1 cellular context compared by ENCODE assay signal in genomic region chr2:86441789-86442641, GRCh38.
A peak's percentile ranks its signal among the peaks of the same experiment; 100 is the strongest.
TF ChIP-seq lines count a peak whose summit lies in the region.

No MANE protein-coding gene starts in this region.

TF ChIP-seq in HepG2, 621 proteins besides CTCF, POLR2A, EP300 and RAD21 (continued from another document and continues in another):
- TF ChIP-seq ZBTB39 (CRISPR knock-in tag; IDR thresholded peaks at IDR 0.05) = no peak
- peak; percentile 72; the same call in 1 of the 2 replicates for TF ChIP-seq NRL (CRISPR knock-in tag; IDR thresholded peaks at IDR 0.05; ENCODE audit: borderline replicate concordance)
- TF ChIP-seq ZNF17 (CRISPR knock-in tag; IDR thresholded peaks at IDR 0.05) = no peak
- TF ChIP-seq SOX6 (IDR thresholded peaks at IDR 0.05) = no peak
- peak; percentile 10; the same call in 1 of the 2 replicates for TF ChIP-seq SOX6 (CRISPR knock-in tag; IDR thresholded peaks at IDR 0.05)
- TF ChIP-seq ZBTB43 (CRISPR knock-in tag; conservative IDR thresholded peaks at IDR 0.05) = peak; percentile 59; the same call in 1 of the 2 replicates
- TF ChIP-seq GLI4 (CRISPR knock-in tag; IDR thresholded peaks at IDR 0.05; ENCODE audit: borderline replicate concordance) = 0 out of 2 replicates have a peak, but pooled peaks have one; percentile 32
- peak in 1 of 2 experiments; percentile 65; a peak in 2 of 4 replicates for TF ChIP-seq KLF16 (CRISPR knock-in tag; IDR thresholded peaks at IDR 0.05)
- TF ChIP-seq ZNF512 (CRISPR knock-in tag; IDR thresholded peaks at IDR 0.05) = no peak
- TF ChIP-seq ZNF292 (CRISPR knock-in tag; IDR thresholded peaks at IDR 0.05; ENCODE audit: borderline replicate concordance, low read depth) = 0 out of 2 replicates have a peak, but pooled peaks have one; percentile 34
- TF ChIP-seq TSC22D2 (CRISPR knock-in tag; IDR thresholded peaks at IDR 0.05; ENCODE audit: borderline replicate concordance) = peak; percentile 14; the same call in 1 of the 2 replicates
- no peak for TF ChIP-seq NFRKB (IDR thresholded peaks at IDR 0.05)
- TF ChIP-seq SMAD3 (CRISPR knock-in tag; IDR thresholded peaks at IDR 0.05) = 0 out of 2 replicates have a peak, but pooled peaks have one; percentile 26
- no peak for TF ChIP-seq CENPBD1 (CRISPR knock-in tag; IDR thresholded peaks at IDR 0.05; ENCODE audit: borderline replicate concordance, low read depth)
- no peak for TF ChIP-seq ZNF207 (IDR thresholded peaks at IDR 0.05; ENCODE audit: borderline replicate concordance)
- TF ChIP-seq CENPT (CRISPR knock-in tag; IDR thresholded peaks at IDR 0.05; ENCODE audit: low read depth) = no peak
- TF ChIP-seq NFATC3 (CRISPR knock-in tag; IDR thresholded peaks at IDR 0.05) = 0 out of 2 replicates have a peak, but pooled peaks have one; percentile 67
- no peak for TF ChIP-seq AGO2 (optimal IDR thresholded peaks at IDR 0.05; ENCODE audit: low read depth, low read length)
- no peak for TF ChIP-seq ZNF251 (CRISPR knock-in tag; IDR thresholded peaks at IDR 0.05)
- TF ChIP-seq TFAP4 (IDR thresholded peaks at IDR 0.05; ENCODE audit: borderline replicate concordance, low read depth) = peak; percentile 18; the same call in 1 of the 2 replicates
- peak; percentile 91 for TF ChIP-seq HDAC1 (CRISPR knock-in tag; IDR thresholded peaks at IDR 0.05)
- no peak for TF ChIP-seq ZNF737 (CRISPR knock-in tag; IDR thresholded peaks at IDR 0.05; ENCODE audit: borderline replicate concordance)
- TF ChIP-seq KAT2B (IDR thresholded peaks at IDR 0.05; ENCODE audit: borderline replicate concordance, low read depth, low read length) = no peak
- TF ChIP-seq TFDP2 (CRISPR knock-in tag; IDR thresholded peaks at IDR 0.05) = peak; percentile 17; the same call in 1 of the 2 replicates
- TF ChIP-seq MXD4 (CRISPR knock-in tag; IDR thresholded peaks at IDR 0.05) = 0 out of 2 replicates have a peak, but pooled peaks have one; percentile 41
- TF ChIP-seq PHF8 (CRISPR knock-in tag; IDR thresholded peaks at IDR 0.05) = peak; percentile 34; the same call in 1 of the 2 replicates
- peak; percentile 37 for TF ChIP-seq TBL1XR1 (IDR thresholded peaks at IDR 0.05; ENCODE audit: borderline replicate concordance, low read length, partially characterized antibody)
- peak; percentile 52; the same call in 1 of the 2 replicates for TF ChIP-seq ZBTB7B (CRISPR knock-in tag; IDR thresholded peaks at IDR 0.05)
- TF ChIP-seq HOXA5 (CRISPR knock-in tag; IDR thresholded peaks at IDR 0.05) = peak; percentile 70; the same call in 1 of the 2 replicates
- peak; percentile 45; the same call in 1 of the 2 replicates for TF ChIP-seq FOXO1 (CRISPR knock-in tag; IDR thresholded peaks at IDR 0.05)
- TF ChIP-seq HNRNPLL (IDR thresholded peaks at IDR 0.05; ENCODE audit: low read depth, low read length, poor library complexity, severe bottlenecking) = peak; percentile 94
- TF ChIP-seq ZNF138 (CRISPR knock-in tag; IDR thresholded peaks at IDR 0.05; ENCODE audit: low read depth) = no peak
- TF ChIP-seq ZMAT3 (CRISPR knock-in tag; conservative IDR thresholded peaks at IDR 0.05) = no peak
- no peak for TF ChIP-seq ZNF740 (CRISPR knock-in tag; IDR thresholded peaks at IDR 0.05)
- TF ChIP-seq ZNF3 (CRISPR knock-in tag; IDR thresholded peaks at IDR 0.05) = 0 out of 2 replicates have a peak, but pooled peaks have one; percentile 19
- peak; percentile 78 for TF ChIP-seq ARID4A (CRISPR knock-in tag; IDR thresholded peaks at IDR 0.05; ENCODE audit: borderline replicate concordance)
- no peak for TF ChIP-seq SMYD3 (CRISPR knock-in tag; IDR thresholded peaks at IDR 0.05)
- no peak for TF ChIP-seq ZNF552 (CRISPR knock-in tag; IDR thresholded peaks at IDR 0.05; ENCODE audit: borderline replicate concordance)
- TF ChIP-seq KLF11 (CRISPR knock-in tag; IDR thresholded peaks at IDR 0.05) = 0 out of 2 replicates have a peak, but pooled peaks have one; percentile 40
- TF ChIP-seq IRX3 (CRISPR knock-in tag; IDR thresholded peaks at IDR 0.05; ENCODE audit: borderline replicate concordance, low read depth) = no peak
- no peak for TF ChIP-seq ZC3H4 (CRISPR knock-in tag; IDR thresholded peaks at IDR 0.05; ENCODE audit: borderline replicate concordance)
- TF ChIP-seq ZNF281 (CRISPR knock-in tag; IDR thresholded peaks at IDR 0.05; ENCODE audit: borderline replicate concordance) = no peak
- peak; percentile 58 for TF ChIP-seq GABPB1 (CRISPR knock-in tag; IDR thresholded peaks at IDR 0.05)
- peak; percentile 25 for TF ChIP-seq IKZF4 (CRISPR knock-in tag; IDR thresholded peaks at IDR 0.05; ENCODE audit: borderline replicate concordance, low read depth, not compliant biosample characterization)
- peak; percentile 32; the same call in 1 of the 2 replicates for TF ChIP-seq ETV5 (CRISPR knock-in tag; IDR thresholded peaks at IDR 0.05; ENCODE audit: borderline replicate concordance)
- no peak for TF ChIP-seq LRRFIP1 (CRISPR knock-in tag; conservative IDR thresholded peaks at IDR 0.05)
- peak; percentile 86; the same call in 1 of the 2 replicates for TF ChIP-seq ZFP37 (CRISPR knock-in tag; IDR thresholded peaks at IDR 0.05; ENCODE audit: borderline replicate concordance)
